ENCODE assay signal across 11 cellular contexts in genomic region chr1:28078680-28079626, GRCh38. TPM values are rescaled to one million over a fixed set of nuclear protein-coding genes. Genes with fewer than 3 reads are reported as not detected.
DNase-seq lines count a peak whose midpoint lies in the region; ATAC-seq and TF ChIP-seq lines count a peak whose summit lies in the region.
"Had no signal": no experiment of that assay in that cellular context is flagged by ENCODE, and none has a peak within 500 bp of the region (broad histone marks: within the 10 kb centered on the region; RNA-seq: fewer than 3 reads in every experiment).

No MANE protein-coding gene starts in this region.

- DNase-seq in stimulated activated naive CD8-positive, alpha-beta T cell treated with anti-CD3 and anti-CD28 coated beads, Interleukin-15, Interleukin-2, amounts not matched to agents 100 U/mL and 50 U/mL, for 24 hours = no peak
- no peak for DNase-seq in stimulated activated naive CD8-positive, alpha-beta T cell treated with anti-CD3 and anti-CD28 coated beads, Interleukin-15, amount 100 ng/mL, for 72 hours
- no peak for DNase-seq in chondrocyte (ENCODE audit: low spot score)
- DNase-seq in left kidney (ENCODE audit: low read depth, low spot score) = peak; percentile 29
- no peak for DNase-seq in progenitor cell of endocrine pancreas (ENCODE audit: low spot score, unreplicated experiment)
- DNase-seq: activated T-cell treated with anti-CD3 and anti-CD28 coated beads, Interleukin-2, amount 50 U/mL, for 72 hours; NCI-H1930; T1000 had no signal

- H3K27ac Mint-ChIP-seq in stimulated activated naive CD8-positive, alpha-beta T cell treated with anti-CD3 and anti-CD28 coated beads, Interleukin-15, amount 100 ng/mL, for 72 hours = no peak overlapping the region
- H3K27ac Mint-ChIP-seq in chondrocyte (ENCODE audit: unreplicated experiment) (peak overlapping the region; percentile 41), progenitor cell of endocrine pancreas (no peak overlapping the region)
- H3K27ac Mint-ChIP-seq: activated T-cell treated with anti-CD3 and anti-CD28 coated beads, Interleukin-2, amount 50 U/mL, for 72 hours had no signal

- TF ChIP-seq CTCF in chondrocyte (IDR thresholded peaks at IDR 0.05) (no peak), progenitor cell of endocrine pancreas (IDR thresholded peaks at IDR 0.05; ENCODE audit: unreplicated experiment) (no peak)

- ATAC-seq in stimulated activated naive CD8-positive, alpha-beta T cell treated with anti-CD3 and anti-CD28 coated beads, Interleukin-15, Interleukin-2, amounts not matched to agents 100 U/mL and 50 U/mL, for 24 hours = peak; percentile 46
- no peak for ATAC-seq in stimulated activated naive CD8-positive, alpha-beta T cell treated with anti-CD3 and anti-CD28 coated beads, Interleukin-15, amount 100 ng/mL, for 72 hours
- ATAC-seq in HG02852 (IDR thresholded peaks at IDR 0.05; ENCODE audit: unreplicated experiment) (no peak), HG02678 (IDR thresholded peaks at IDR 0.05; ENCODE audit: unreplicated experiment) (no peak), GM21825 (IDR thresholded peaks at IDR 0.05; ENCODE audit: unreplicated experiment) (no peak)
- ATAC-seq: activated T-cell treated with anti-CD3 and anti-CD28 coated beads, Interleukin-2, amount 50 U/mL, for 72 hours had no signal

- H3K27me3 Mint-ChIP-seq in stimulated activated naive CD8-positive, alpha-beta T cell treated with anti-CD3 and anti-CD28 coated beads, Interleukin-15, amount 100 ng/mL, for 72 hours = no peaks in the 10 kb centered on the region
- H3K27me3 Mint-ChIP-seq in chondrocyte (ENCODE audit: low read depth) (no peaks in the 10 kb centered on the region), progenitor cell of endocrine pancreas (no peaks in the 10 kb centered on the region)

- H3K36me3 Mint-ChIP-seq in chondrocyte (ENCODE audit: low read depth) (no peaks in the 10 kb centered on the region), progenitor cell of endocrine pancreas (ENCODE audit: insufficient read depth) (no peaks in the 10 kb centered on the region)

- no peak overlapping the region for H3K4me3 Mint-ChIP-seq in stimulated activated naive CD8-positive, alpha-beta T cell treated with anti-CD3 and anti-CD28 coated beads, Interleukin-15, amount 100 ng/mL, for 72 hours
- H3K4me3 Mint-ChIP-seq in chondrocyte (ENCODE audit: unreplicated experiment) (no peak overlapping the region), progenitor cell of endocrine pancreas (ENCODE audit: low read depth) (no peak overlapping the region)
- H3K4me3 Mint-ChIP-seq: activated T-cell treated with anti-CD3 and anti-CD28 coated beads, Interleukin-2, amount 50 U/mL, for 72 hours had no signal

- peaks cover 17% of the 10 kb centered on the region for H3K4me1 Mint-ChIP-seq in stimulated activated naive CD8-positive, alpha-beta T cell treated with anti-CD3 and anti-CD28 coated beads, Interleukin-15, amount 100 ng/mL, for 72 hours
- H3K4me1 Mint-ChIP-seq in chondrocyte (ENCODE audit: low read depth) (peaks cover 50% of the 10 kb centered on the region), progenitor cell of endocrine pancreas (ENCODE audit: low read depth) (peaks cover 8% of the 10 kb centered on the region)

- no peaks in the 10 kb centered on the region for H3K9me3 Mint-ChIP-seq in stimulated activated naive CD8-positive, alpha-beta T cell treated with anti-CD3 and anti-CD28 coated beads, Interleukin-15, amount 100 ng/mL, for 72 hours
- H3K9me3 Mint-ChIP-seq in chondrocyte (ENCODE audit: low read depth) = no peaks in the 10 kb centered on the region
- H3K9me3 Mint-ChIP-seq in progenitor cell of endocrine pancreas (ENCODE audit: low read depth) = no peaks in the 10 kb centered on the region
- H3K9me3 Mint-ChIP-seq: activated T-cell treated with anti-CD3 and anti-CD28 coated beads, Interleukin-2, amount 50 U/mL, for 72 hours had no signal

RNA-seq across cellular contexts. Expression of gene EYA3, which starts 9.5 kb away (rescaled TPM):
- total RNA-seq in chondrocyte (13.5 to 17.9 TPM (median 15.7 TPM) in 3 replicates), progenitor cell of endocrine pancreas (41.3 and 42.5 TPM in 2 replicates)
